10 cellular contexts compared by ENCODE assay signal in genomic region chr3:106824856-106825255, GRCh38.
DNase-seq lines count a peak whose midpoint lies in the region; ATAC-seq and TF ChIP-seq lines count a peak whose summit lies in the region.
"Had no signal": no experiment of that assay in that cellular context is flagged by ENCODE, and none has a peak within 500 bp of the region (broad histone marks: within the 10 kb centered on the region; RNA-seq: fewer than 3 reads in every experiment).

No MANE protein-coding gene starts in this region.

- BruUV-seq in Caco-2 (replicated peaks; lab: Mats Ljungman, UMichigan), result no TSS peak

- POLR2A ChIA-PET in Caco-2 (lab: Charles Lee) (no interaction called here), WTC11 (lab: Charles Lee) (no interaction called here)

- H3K9me3 ChIP-seq in Caco-2 (no peaks in the 10 kb centered on the region), right lobe of liver (no peaks in the 10 kb centered on the region)
- H3K9me3 ChIP-seq: HAP-1 had no signal

- no peaks in the 10 kb centered on the region for H3K4me1 Mint-ChIP-seq in Caco-2 (ENCODE audit: low read depth, unreplicated experiment)
- peaks cover 59% of the 10 kb centered on the region for H3K4me1 Mint-ChIP-seq in WTC11
- H3K4me1 Mint-ChIP-seq in T-helper 2 cell treated with Interferon-gamma antibody and Interleukin-4, amounts not matched to agents 5 μg/mL and 100 μg/mL, for 36 hours (ENCODE audit: low read depth), result peaks cover 22% of the 10 kb centered on the region
- H3K4me1 Mint-ChIP-seq: activated naive CD4-positive, alpha-beta T cell treated with anti-CD3 and anti-CD28 coated beads, Interleukin-2, amount 50 U/mL, for 24 hours had no signal

- H3K36me3 Mint-ChIP-seq in Caco-2 (ENCODE audit: insufficient read depth, unreplicated experiment) (no peaks in the 10 kb centered on the region), WTC11 (peaks cover 6% of the 10 kb centered on the region)
- H3K36me3 Mint-ChIP-seq in T-helper 2 cell treated with Interferon-gamma antibody and Interleukin-4, amounts not matched to agents 5 μg/mL and 100 μg/mL, for 36 hours (ENCODE audit: low read depth), result no peaks in the 10 kb centered on the region
- H3K36me3 Mint-ChIP-seq: activated naive CD4-positive, alpha-beta T cell treated with anti-CD3 and anti-CD28 coated beads, Interleukin-2, amount 50 U/mL, for 24 hours had no signal

- H3K4me1 ChIP-seq in Caco-2 (no peaks in the 10 kb centered on the region), right lobe of liver (no peaks in the 10 kb centered on the region)

- no peaks in the 10 kb centered on the region for H3K9me3 Mint-ChIP-seq in Caco-2 (ENCODE audit: unreplicated experiment)
- H3K9me3 Mint-ChIP-seq in WTC11, result peaks cover 3% of the 10 kb centered on the region
- peaks cover 12% of the 10 kb centered on the region for H3K9me3 Mint-ChIP-seq in T-helper 2 cell treated with Interferon-gamma antibody and Interleukin-4, amounts not matched to agents 5 μg/mL and 100 μg/mL, for 36 hours
- H3K9me3 Mint-ChIP-seq: activated naive CD4-positive, alpha-beta T cell treated with anti-CD3 and anti-CD28 coated beads, Interleukin-2, amount 50 U/mL, for 24 hours had no signal

- CTCF ChIA-PET in Caco-2 (lab: Charles Lee), result no interaction called here
- CTCF ChIA-PET in WTC11 (lab: Charles Lee), result no interaction called here

- TF ChIP-seq CTCF in Caco-2 (IDR thresholded peaks at IDR 0.05; ENCODE audit: insufficient read depth in 1 of 2, low read depth in 1 of 2, low read length in 1 of 2, severe bottlenecking in 1 of 2, unreplicated experiment in 1 of 2), result peak; percentile 12 to 39
- TF ChIP-seq CTCF in WTC11 (IDR thresholded peaks at IDR 0.05), result no peak
- TF ChIP-seq CTCF in right lobe of liver (IDR thresholded peaks at IDR 0.05), result peak in 3 of 4 donors; percentile 23 to 47 (median 33)

- H3K27me3 Mint-ChIP-seq in Caco-2 (ENCODE audit: insufficient read depth, unreplicated experiment) (no peaks in the 10 kb centered on the region), WTC11 (ENCODE audit: low read depth) (peaks cover 36% of the 10 kb centered on the region)
- no peaks in the 10 kb centered on the region for H3K27me3 Mint-ChIP-seq in T-helper 2 cell treated with Interferon-gamma antibody and Interleukin-4, amounts not matched to agents 5 μg/mL and 100 μg/mL, for 36 hours (ENCODE audit: low read depth)

- DNase-seq in Caco-2 (peak in 1 of 2 experiments; percentile 26), WTC11 (ENCODE audit: low spot score) (peak; percentile 30), right lobe of liver (no peak), DMS114 treated with DMSO at 0.1 percent for 48 hours (lab: John Stamatoyannopoulos, UW; ENCODE audit: unreplicated experiment) (no peak), NCI-H1092 treated with DMSO at 0.1 percent for 48 hours (lab: John Stamatoyannopoulos, UW) (no peak)
- DNase-seq in central memory CD4-positive, alpha-beta T cell, result no peak
- DNase-seq in T-helper 2 cell treated with Interferon-gamma antibody and Interleukin-4, amounts not matched to agents 5 μg/mL and 100 μg/mL, for 36 hours (ENCODE audit: low spot score), result no peak

- WGBS in right lobe of liver (ENCODE audit: insufficient coverage, low coverage, low lambda C conversion rate, missing lambda C conversion rate), result 22% methylated on average over 1 of the region's 1 CpG

- H3K27me3 ChIP-seq in Caco-2 (replicated peaks; ENCODE audit: control insufficient read depth, insufficient read depth, low read length) (no peaks in the 10 kb centered on the region), right lobe of liver (no peaks in the 10 kb centered on the region)

- peak; percentile 59 for ATAC-seq in HG02884 (IDR thresholded peaks at IDR 0.05; ENCODE audit: unreplicated experiment)
- peak; percentile 70 for ATAC-seq in WTC11
- ATAC-seq in right lobe of liver, result peak in 3 of 4 donors; percentile 45 to 69 (median 67)

- no peak for TF ChIP-seq POLR2A in right lobe of liver (IDR thresholded peaks at IDR 0.05)

- H3K27ac Mint-ChIP-seq in Caco-2 (ENCODE audit: unreplicated experiment) (no peak overlapping the region), WTC11 (peak overlapping the region; percentile 4)
- H3K27ac Mint-ChIP-seq in T-helper 2 cell treated with Interferon-gamma antibody and Interleukin-4, amounts not matched to agents 5 μg/mL and 100 μg/mL, for 36 hours, result no peak overlapping the region
- H3K27ac Mint-ChIP-seq: activated naive CD4-positive, alpha-beta T cell treated with anti-CD3 and anti-CD28 coated beads, Interleukin-2, amount 50 U/mL, for 24 hours had no signal

- H3K27ac ChIP-seq in right lobe of liver, result no peak overlapping the region

- intact Hi-C loops in Caco-2 (cut with micrococcal nuclease; ENCODE audit: unreplicated experiment), result loop anchor here (1.0 kb wide), 1 partner anchor 239 kb away; no protein-coding TSS in a partner anchor
- intact Hi-C loops in right lobe of liver (cut with DNase I), result no loop called here

- H3K4me3 Mint-ChIP-seq in Caco-2 (ENCODE audit: unreplicated experiment) (no peak overlapping the region), WTC11 (no peak overlapping the region)
- no peak overlapping the region for H3K4me3 Mint-ChIP-seq in T-helper 2 cell treated with Interferon-gamma antibody and Interleukin-4, amounts not matched to agents 5 μg/mL and 100 μg/mL, for 36 hours
- H3K4me3 Mint-ChIP-seq: activated naive CD4-positive, alpha-beta T cell treated with anti-CD3 and anti-CD28 coated beads, Interleukin-2, amount 50 U/mL, for 24 hours had no signal

- H3K4me3 ChIP-seq in Caco-2 (ENCODE audit: low read depth, low read length) (no peak overlapping the region), right lobe of liver (no peak overlapping the region)
- H3K4me3 ChIP-seq: HAP-1 had no signal

- no peaks in the 10 kb centered on the region for H3K36me3 ChIP-seq in Caco-2 (ENCODE audit: control insufficient read depth, insufficient read depth, low read length)
- no peaks in the 10 kb centered on the region for H3K36me3 ChIP-seq in right lobe of liver
- H3K36me3 ChIP-seq: HAP-1 had no signal

TF ChIP-seq in WTC11, 78 proteins besides CTCF, POLR2A, EP300 and RAD21:
- TF ChIP-seq ZNF416 (CRISPR knock-in tag; IDR thresholded peaks at IDR 0.05) (no peak), ETV6 (CRISPR knock-in tag; IDR thresholded peaks at IDR 0.05) (0 out of 2 replicates have a peak, but pooled peaks have one; percentile 37)
- TF ChIP-seq, protein P1, sequence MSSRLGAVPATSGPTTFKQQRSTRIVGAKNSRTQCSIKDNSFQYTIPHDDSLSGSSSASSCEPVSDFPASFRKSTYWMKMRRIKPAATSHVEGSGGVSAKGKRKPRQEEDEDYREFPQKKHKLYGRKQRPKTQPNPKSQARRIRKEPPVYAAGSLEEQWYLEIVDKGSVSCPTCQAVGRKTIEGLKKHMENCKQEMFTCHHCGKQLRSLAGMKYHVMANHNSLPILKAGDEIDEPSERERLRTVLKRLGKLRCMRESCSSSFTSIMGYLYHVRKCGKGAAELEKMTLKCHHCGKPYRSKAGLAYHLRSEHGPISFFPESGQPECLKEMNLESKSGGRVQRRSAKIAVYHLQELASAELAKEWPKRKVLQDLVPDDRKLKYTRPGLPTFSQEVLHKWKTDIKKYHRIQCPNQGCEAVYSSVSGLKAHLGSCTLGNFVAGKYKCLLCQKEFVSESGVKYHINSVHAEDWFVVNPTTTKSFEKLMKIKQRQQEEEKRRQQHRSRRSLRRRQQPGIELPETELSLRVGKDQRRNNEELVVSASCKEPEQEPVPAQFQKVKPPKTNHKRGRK (CRISPR knock-in tag; IDR thresholded peaks at IDR 0.05; ENCODE audit: borderline replicate concordance), result no peak
